26 cellular contexts compared by ENCODE assay signal in genomic region chr11:79371152-79371551, GRCh38.
DNase-seq lines count a peak whose midpoint lies in the region; ATAC-seq and TF ChIP-seq lines count a peak whose summit lies in the region.
"Had no signal": no experiment of that assay in that cellular context is flagged by ENCODE, and none has a peak within 500 bp of the region (broad histone marks: within the 10 kb centered on the region; RNA-seq: fewer than 3 reads in every experiment).

No MANE protein-coding gene starts in this region.

- H3K9me3 ChIP-seq in breast epithelium (no peaks in the 10 kb centered on the region), smooth muscle cell (replicated peaks; ENCODE audit: low read depth) (no peaks in the 10 kb centered on the region), HAP-1 (no peaks in the 10 kb centered on the region)
- H3K9me3 ChIP-seq: ovary, right atrium auricular region, testis, uterus had no signal

- peaks cover 14% of the 10 kb centered on the region for H3K4me1 Mint-ChIP-seq in MCF 10A (ENCODE audit: insufficient read depth, unreplicated experiment)
- H3K4me1 Mint-ChIP-seq in stimulated activated naive CD8-positive, alpha-beta T cell treated with anti-CD3 and anti-CD28 coated beads, Interleukin-15, amount 100 ng/mL, for 72 hours, result no peaks in the 10 kb centered on the region
- H3K4me1 Mint-ChIP-seq: nephron, T-helper 17 cell had no signal

- WGBS in smooth muscle cell (ENCODE audit: low lambda C conversion rate), result 50% methylated on average over 1 of the region's 1 CpG

- no peak for TF ChIP-seq CTCF in MCF 10A (IDR thresholded peaks at IDR 0.05; ENCODE audit: unreplicated experiment)
- no peak for TF ChIP-seq CTCF in breast epithelium (IDR thresholded peaks at IDR 0.05)
- peak; percentile 25 for TF ChIP-seq CTCF in brain microvascular endothelial cell (IDR thresholded peaks at IDR 0.05; ENCODE audit: low read depth, low read length, missing control alignments)
- TF ChIP-seq CTCF in smooth muscle cell (IDR thresholded peaks at IDR 0.05; ENCODE audit: borderline replicate concordance, insufficient read depth, poor library complexity, severe bottlenecking), result peak; percentile 2

- no peaks in the 10 kb centered on the region for H3K36me3 ChIP-seq in breast epithelium
- H3K36me3 ChIP-seq in brain microvascular endothelial cell (replicated peaks), result no peaks in the 10 kb centered on the region
- H3K36me3 ChIP-seq in smooth muscle cell (ENCODE audit: low read depth), result no peaks in the 10 kb centered on the region
- H3K36me3 ChIP-seq in HAP-1 (replicated peaks), result no peaks in the 10 kb centered on the region; the same call in 1 of the 2 replicates
- H3K36me3 ChIP-seq: ovary, right atrium auricular region, uterus had no signal

- H3K4me3 ChIP-seq in breast epithelium, result no peak overlapping the region
- H3K4me3 ChIP-seq in brain microvascular endothelial cell (ENCODE audit: low read depth, low read length), result no peak overlapping the region
- H3K4me3 ChIP-seq in smooth muscle cell, result no peak overlapping the region
- H3K4me3 ChIP-seq in HAP-1, result no peak overlapping the region
- H3K4me3 ChIP-seq: ovary, right atrium auricular region, SK-N-MC, testis, uterus had no signal

- no peaks in the 10 kb centered on the region for H3K36me3 Mint-ChIP-seq in MCF 10A (ENCODE audit: insufficient read depth, unreplicated experiment)

- no peak for TF ChIP-seq POLR2A in breast epithelium (IDR thresholded peaks at IDR 0.05)

- no peak overlapping the region for H3K4me3 Mint-ChIP-seq in MCF 10A (ENCODE audit: unreplicated experiment)
- no peak overlapping the region for H3K4me3 Mint-ChIP-seq in stimulated activated naive CD8-positive, alpha-beta T cell treated with anti-CD3 and anti-CD28 coated beads, Interleukin-15, amount 100 ng/mL, for 72 hours
- H3K4me3 Mint-ChIP-seq: nephron, T-helper 17 cell had no signal

- intact Hi-C loops in MCF 10A (cut with micrococcal nuclease) (loop anchor here (10.0 kb wide), 1 partner anchor 726 kb away; no protein-coding TSS in a partner anchor), breast epithelium (cut with DNase I; ENCODE audit: low total_unique reads) (no loop called here)

- CTCF ChIA-PET in MCF 10A (lab: Yijun Ruan, JAX), result interaction anchor here (0.6 to 1.9 kb wide), 7 partner anchors 9 to 725 kb away, joined by 3 to 6 read pairs (median 3); no protein-coding TSS in a partner anchor

- H3K4me1 ChIP-seq in breast epithelium (no peaks in the 10 kb centered on the region), smooth muscle cell (ENCODE audit: low read depth) (peaks cover 19% of the 10 kb centered on the region), HAP-1 (peaks cover 16% of the 10 kb centered on the region)
- H3K4me1 ChIP-seq: right atrium auricular region, testis, uterus had no signal

- POLR2A ChIA-PET in MCF 10A (lab: Yijun Ruan, JAX), result no interaction called here

- no peak overlapping the region for H3K4me2 ChIP-seq in smooth muscle cell

- no peak overlapping the region for H3K27ac Mint-ChIP-seq in MCF 10A (ENCODE audit: low read depth, unreplicated experiment)
- peak overlapping the region in 1 of 2 donors; percentile 59 for H3K27ac Mint-ChIP-seq in stimulated activated naive CD8-positive, alpha-beta T cell treated with anti-CD3 and anti-CD28 coated beads, Interleukin-15, amount 100 ng/mL, for 72 hours
- H3K27ac Mint-ChIP-seq: nephron, T-helper 17 cell had no signal

- H3K79me2 ChIP-seq in smooth muscle cell (ENCODE audit: low read depth), result peaks cover 4% of the 10 kb centered on the region

- peaks cover 8% of the 10 kb centered on the region for H3F3A ChIP-seq in smooth muscle cell (ENCODE audit: low read depth)

- no peak overlapping the region for H3K27ac ChIP-seq in breast epithelium
- H3K27ac ChIP-seq in brain microvascular endothelial cell, result no peak overlapping the region
- H3K27ac ChIP-seq in smooth muscle cell (ENCODE audit: low read depth), result no peak overlapping the region
- H3K27ac ChIP-seq: HL-60, ovary, right atrium auricular region, SK-N-MC, testis, uterus had no signal

- no peaks in the 10 kb centered on the region for H3K27me3 Mint-ChIP-seq in MCF 10A (ENCODE audit: insufficient read depth, unreplicated experiment)
- peaks cover 11% of the 10 kb centered on the region for H3K27me3 Mint-ChIP-seq in stimulated activated naive CD8-positive, alpha-beta T cell treated with anti-CD3 and anti-CD28 coated beads, Interleukin-15, amount 100 ng/mL, for 72 hours
- H3K27me3 Mint-ChIP-seq: T-helper 17 cell had no signal

- peaks cover 87% of the 10 kb centered on the region for H4K20me1 ChIP-seq in smooth muscle cell (ENCODE audit: low read depth)

- H3K9me3 Mint-ChIP-seq in MCF 10A (ENCODE audit: unreplicated experiment), result no peaks in the 10 kb centered on the region
- H3K9me3 Mint-ChIP-seq in stimulated activated naive CD8-positive, alpha-beta T cell treated with anti-CD3 and anti-CD28 coated beads, Interleukin-15, amount 100 ng/mL, for 72 hours, result no peaks in the 10 kb centered on the region
- H3K9me3 Mint-ChIP-seq: nephron had no signal

- in situ Hi-C loops in brain microvascular endothelial cell (cut with HindIII; ENCODE audit: low pct_ligation_motif_present, low sequenced_read_pairs) (no loop called here), HAP-1 (cut with MboI; ENCODE audit: low sequenced_read_pairs) (no loop called here)

- no peak for ATAC-seq in stimulated activated naive CD8-positive, alpha-beta T cell treated with anti-CD3 and anti-CD28 coated beads, Interleukin-15, amount 100 ng/mL, for 72 hours
- ATAC-seq: T-helper 17 cell had no signal

- H2AFZ ChIP-seq in smooth muscle cell (ENCODE audit: low read depth), result no peak overlapping the region

- no TSS peak for BruUV-seq in MCF 10A (replicated peaks; lab: Mats Ljungman, UMichigan)

- DNase-seq in MCF 10A (ENCODE audit: unreplicated experiment) (peak; percentile 20), breast epithelium (ENCODE audit: low spot score in 2 of 2) (no peak), brain microvascular endothelial cell (no peak), iPS-NIHi11 (ENCODE audit: low spot score) (peak; percentile 17), smooth muscle cell (lab: John Stamatoyannopoulos, UW; ENCODE audit: unreplicated experiment) (no peak), HAP-1 (ENCODE audit: low spot score in 2 of 2) (no peak)
- DNase-seq in stimulated activated naive CD8-positive, alpha-beta T cell treated with anti-CD3 and anti-CD28 coated beads, Interleukin-15, amount 100 ng/mL, for 72 hours, result no peak
- no peak for DNase-seq in effector CD8-positive, alpha-beta T cell (lab: John Stamatoyannopoulos, UW)
- DNase-seq: activated naive CD4-positive, alpha-beta T cell treated with anti-CD3 and anti-CD28 coated beads, Interleukin-2, amount 50 U/mL, for 16 hours; amygdala; central memory CD4-positive, alpha-beta T cell; dermis blood vessel endothelial cell; head of caudate nucleus; IMR-90; NCI-H2107; NCI-H510A treated with DMSO at 0.1 percent for 48 hours; ovary; stimulated activated CD4-positive, alpha-beta T cell treated with anti-CD3 and anti-CD28 coated beads, Interleukin-4, amount 100 ng/mL, for 24 hours; stimulated activated naive CD4-positive, alpha-beta T cell; T-helper 17 cell; testis; uterus had no signal

- no peak overlapping the region for H3K9ac ChIP-seq in smooth muscle cell (ENCODE audit: low read depth)

- H3K27me3 ChIP-seq in breast epithelium (no peaks in the 10 kb centered on the region), brain microvascular endothelial cell (replicated peaks) (no peaks in the 10 kb centered on the region), smooth muscle cell (ENCODE audit: low read depth) (no peaks in the 10 kb centered on the region), HAP-1 (ENCODE audit: low read depth) (no peaks in the 10 kb centered on the region)
- H3K27me3 ChIP-seq: ovary, right atrium auricular region, testis, uterus had no signal

Comparison
In these comparisons a context has a peak if more than half of its experiments do, and no peak if none do; other contexts are left out.
1. DNase-seq: peak in MCF 10A (single experiment) and iPS-NIHi11 (single experiment); none in breast epithelium (0 of 2), brain microvascular endothelial cell (single experiment), smooth muscle cell (single experiment), stimulated activated naive CD8-positive, alpha-beta T cell treated with anti-CD3 and anti-CD28 coated beads, Interleukin-15, amount 100 ng/mL, for 72 hours (0 of 2), HAP-1 (0 of 2) and effector CD8-positive, alpha-beta T cell (single experiment).
2. CTCF ChIP-seq: peak in brain microvascular endothelial cell (single experiment) and smooth muscle cell (single experiment); none in MCF 10A (single experiment) and breast epithelium (0 of 3).